In genomic region chrX:120036704-120037103, GRCh38 we compare ENCODE assay signal across 20 cellular contexts. TPM values are rescaled to one million over a fixed set of nuclear protein-coding genes. Genes with fewer than 3 reads are reported as not detected.
"Had no signal": no experiment of that assay in that cellular context is flagged by ENCODE, and none has a peak within 500 bp of the region (broad histone marks: within the 10 kb centered on the region; RNA-seq: fewer than 3 reads in every experiment).

No MANE protein-coding gene starts in this region.

- H3K4me3 Mint-ChIP-seq: activated naive CD4-positive, alpha-beta T cell treated with anti-CD3 and anti-CD28 coated beads, Interleukin-2, amount 50 U/mL, for 24 hours; stimulated activated naive CD8-positive, alpha-beta T cell treated with anti-CD3 and anti-CD28 coated beads, Interleukin-15, amount 100 ng/mL, for 72 hours; T-cell had no signal

- H3K36me3 Mint-ChIP-seq: activated naive CD4-positive, alpha-beta T cell treated with anti-CD3 and anti-CD28 coated beads, Interleukin-2, amount 50 U/mL, for 24 hours; T-cell had no signal

- DNase-seq: activated CD4-positive, alpha-beta T cell treated with anti-CD3 and anti-CD28 coated beads for 48 hours; activated T-cell treated with anti-CD3 and anti-CD28 coated beads for 4 hours; cortex of kidney; effector memory CD4-positive, alpha-beta T cell; mesenchymal stem cell; stimulated activated CD4-positive, alpha-beta T cell treated with anti-CD3 and anti-CD28 coated beads, Interleukin-4, amount 100 ng/mL, for 1 hour; stimulated activated CD8-positive, alpha-beta memory T cell treated with anti-CD3 and anti-CD28 coated beads, Interleukin-4, amount 100 ng/mL, for 48 hours; stimulated activated naive CD8-positive, alpha-beta T cell treated with anti-CD3 and anti-CD28 coated beads, Interleukin-15, amount 100 ng/mL, for 72 hours; T1000; WERI-Rb-1 had no signal

- H3K9me3 ChIP-seq: left lung, sigmoid colon, thoracic aorta had no signal

- H3K27ac Mint-ChIP-seq: activated naive CD4-positive, alpha-beta T cell treated with anti-CD3 and anti-CD28 coated beads, Interleukin-2, amount 50 U/mL, for 24 hours; stimulated activated naive CD8-positive, alpha-beta T cell treated with anti-CD3 and anti-CD28 coated beads, Interleukin-15, amount 100 ng/mL, for 72 hours; T-cell had no signal

- H3K27ac ChIP-seq: epithelial cell of prostate, left lung, sigmoid colon, thoracic aorta, WERI-Rb-1 had no signal

- H3K4me3 ChIP-seq: left lung, sigmoid colon, thoracic aorta had no signal

- H3K4me1 ChIP-seq: left lung, sigmoid colon had no signal

- ATAC-seq: left lung; stimulated activated naive CD8-positive, alpha-beta T cell treated with anti-CD3 and anti-CD28 coated beads, Interleukin-15, amount 100 ng/mL, for 72 hours; T-cell had no signal

- H3K9me3 Mint-ChIP-seq: activated naive CD4-positive, alpha-beta T cell treated with anti-CD3 and anti-CD28 coated beads, Interleukin-2, amount 50 U/mL, for 24 hours; stimulated activated naive CD8-positive, alpha-beta T cell treated with anti-CD3 and anti-CD28 coated beads, Interleukin-15, amount 100 ng/mL, for 72 hours; T-cell had no signal

- H3K27me3 ChIP-seq: sigmoid colon had no signal

- H3K4me1 Mint-ChIP-seq: activated naive CD4-positive, alpha-beta T cell treated with anti-CD3 and anti-CD28 coated beads, Interleukin-2, amount 50 U/mL, for 24 hours; T-cell had no signal

- H3K27me3 Mint-ChIP-seq: activated naive CD4-positive, alpha-beta T cell treated with anti-CD3 and anti-CD28 coated beads, Interleukin-2, amount 50 U/mL, for 24 hours; stimulated activated naive CD8-positive, alpha-beta T cell treated with anti-CD3 and anti-CD28 coated beads, Interleukin-15, amount 100 ng/mL, for 72 hours had no signal

- H3K36me3 ChIP-seq: left lung, sigmoid colon, thoracic aorta, WERI-Rb-1 had no signal

RNA-seq across cellular contexts. Expression of gene RHOXF2B, which starts 40.8 kb away (rescaled TPM):
- total RNA-seq: activated CD8-positive, alpha-beta memory T cell treated with anti-CD3 and anti-CD28 coated beads for 36 hours; left lung; osteoblast; pulmonary artery endothelial cell; sigmoid colon; thoracic aorta; urinary bladder had no signal
